19 cellular contexts compared by ENCODE assay signal in the genomic region with DNA sequence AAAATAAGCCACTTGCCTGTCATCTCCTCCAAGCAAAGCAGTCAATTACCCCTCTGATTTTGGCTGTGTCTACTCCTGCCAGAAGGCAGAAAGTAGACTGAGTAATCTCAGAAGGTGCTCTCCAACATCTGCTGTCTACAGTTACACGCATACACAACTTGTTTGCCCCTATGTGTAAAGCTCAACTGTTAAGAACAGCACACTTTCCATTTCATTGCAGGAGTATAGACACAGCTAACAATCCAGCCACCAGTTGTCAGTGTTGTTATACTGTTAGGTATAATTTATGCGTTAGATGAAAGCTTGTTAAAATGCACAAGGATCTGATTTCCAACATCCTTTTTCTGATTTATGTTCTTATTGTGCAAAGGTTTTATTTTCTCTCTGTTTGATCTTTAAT.
DNase-seq lines count a peak whose midpoint lies in the region; ATAC-seq and TF ChIP-seq lines count a peak whose summit lies in the region.
"Had no signal": no experiment of that assay in that cellular context is flagged by ENCODE, and none has a peak within 500 bp of the region (broad histone marks: within the 10 kb centered on the region; RNA-seq: fewer than 3 reads in every experiment).

No MANE protein-coding gene starts in this region.

- H3K4me1 ChIP-seq in upper lobe of left lung: no peaks in the 10 kb centered on the region
- H3K4me1 ChIP-seq: body of pancreas, prostate gland, tibial artery had no signal

- H3K27ac Mint-ChIP-seq in CD4-positive, alpha-beta T cell: peak overlapping the region; percentile 90
- H3K27ac Mint-ChIP-seq in T-cell (peak overlapping the region; percentile 91 to 95), immature natural killer cell (peak overlapping the region; percentile 58 to 91 (median 84))

- H3K4me3 ChIP-seq in upper lobe of left lung: no peak overlapping the region
- H3K4me3 ChIP-seq: body of pancreas, prostate gland, tibial artery had no signal

- H3K27ac ChIP-seq in CD4-positive, alpha-beta T cell (ENCODE audit: low read depth, low read length): peak overlapping the region; percentile 16
- H3K27ac ChIP-seq in upper lobe of left lung: no peak overlapping the region
- H3K27ac ChIP-seq: 22Rv1, body of pancreas, epithelial cell of prostate, prostate gland, tibial artery had no signal

- no peaks in the 10 kb centered on the region for H3K27me3 Mint-ChIP-seq in CD4-positive, alpha-beta T cell
- H3K27me3 Mint-ChIP-seq in T-cell (no peaks in the 10 kb centered on the region), immature natural killer cell (ENCODE audit: low read depth in 3 of 3) (peaks cover 4 to 17% (median 11%) of the 10 kb centered on the region in 3 donors)

- WGBS in upper lobe of left lung, 2 donors: 58 to 84% methylated on average over 2 of the region's 2 CpGs

- H3K9me3 ChIP-seq in CD4-positive, alpha-beta T cell (ENCODE audit: control insufficient read depth, low read length): no peaks in the 10 kb centered on the region
- H3K9me3 ChIP-seq in upper lobe of left lung: no peaks in the 10 kb centered on the region
- H3K9me3 ChIP-seq: body of pancreas, prostate gland, tibial artery had no signal

- peak; percentile 24 for TF ChIP-seq CTCF in CD4-positive, alpha-beta T cell (IDR thresholded peaks at IDR 0.05)
- no peak for TF ChIP-seq CTCF in upper lobe of left lung (IDR thresholded peaks at IDR 0.05)

- POLR2A ChIA-PET in CD4-positive, alpha-beta T cell (lab: Charles Lee): interaction anchor here (0.8 to 1.4 kb wide), 2 partner anchors 89 to 148 kb away, joined by 4 to 5 read pairs; a partner anchor contains a TSS
- POLR2A ChIA-PET in T-cell (lab: Charles Lee): interaction anchor here (0.7 to 0.9 kb wide), 2 partner anchors 12 to 83 kb away, joined by 3 to 8 read pairs; no protein-coding TSS in a partner anchor

- CTCF ChIA-PET in CD4-positive, alpha-beta T cell (lab: Charles Lee): no interaction called here
- CTCF ChIA-PET in T-cell (lab: Charles Lee): interaction anchor here (0.6 to 1.9 kb wide), 12 partner anchors 9 to 652 kb away, joined by 3 to 13 read pairs (median 4); a partner anchor contains a TSS

- H3K9me3 Mint-ChIP-seq in CD4-positive, alpha-beta T cell: no peaks in the 10 kb centered on the region
- no peaks in the 10 kb centered on the region for H3K9me3 Mint-ChIP-seq in T-cell
- H3K9me3 Mint-ChIP-seq in immature natural killer cell: no peaks in the 10 kb centered on the region

- DNase-seq in DMS 273 (lab: John Stamatoyannopoulos, UW; ENCODE audit: unreplicated experiment) (peak; percentile 16), DMS 273 treated with DMSO at 0.1 percent for 48 hours (lab: John Stamatoyannopoulos, UW) (no peak), T-cell (no peak), immature natural killer cell (peak in 1 of 3 donors; percentile 21), upper lobe of left lung (no peak)
- no peak for DNase-seq in CD4-positive, alpha-beta T cell
- DNase-seq in stimulated activated naive CD4-positive, alpha-beta T cell treated with Interleukin-2 at 50 U/mL for 16 hours (lab: John Stamatoyannopoulos, UW): no peak
- DNase-seq: body of pancreas, C1 segment of cervical spinal cord, cortex of kidney, DND-41, NCI-H748 treated with DMSO at 0.1 percent for 48 hours, RPMI8226, small intestine, tibial artery had no signal

- no peak for TF ChIP-seq POLR2A in upper lobe of left lung (IDR thresholded peaks at IDR 0.05)

- ATAC-seq in CD4-positive, alpha-beta T cell (ENCODE audit: poor library complexity): no peak
- ATAC-seq in T-cell (replicated peaks in 1 of 4) (no peak), upper lobe of left lung (ENCODE audit: low FRiP score in 2 of 2) (no peak), HG03159 (IDR thresholded peaks at IDR 0.05; ENCODE audit: unreplicated experiment) (no peak)
- ATAC-seq: body of pancreas had no signal

- no peaks in the 10 kb centered on the region for H3K27me3 ChIP-seq in CD4-positive, alpha-beta T cell (ENCODE audit: control insufficient read depth, insufficient read depth, low read length)
- H3K27me3 ChIP-seq in upper lobe of left lung: no peaks in the 10 kb centered on the region
- H3K27me3 ChIP-seq: body of pancreas, tibial artery had no signal

- peak overlapping the region; percentile 30 for H3K4me3 Mint-ChIP-seq in CD4-positive, alpha-beta T cell
- peak overlapping the region in 1 of 3 donors; percentile 64 for H3K4me3 Mint-ChIP-seq in T-cell
- peak overlapping the region; percentile 41 to 59 (median 49) for H3K4me3 Mint-ChIP-seq in immature natural killer cell

- peaks cover 40% of the 10 kb centered on the region for H3K36me3 Mint-ChIP-seq in CD4-positive, alpha-beta T cell (ENCODE audit: low read depth)
- H3K36me3 Mint-ChIP-seq in T-cell (peaks cover 32% of the 10 kb centered on the region), immature natural killer cell (peaks cover 17 to 41% (median 22%) of the 10 kb centered on the region in 3 donors)

- peaks cover 94% of the 10 kb centered on the region for H3K4me1 Mint-ChIP-seq in CD4-positive, alpha-beta T cell (ENCODE audit: low read depth)
- H3K4me1 Mint-ChIP-seq in T-cell (peaks cover 92 to 99% (median 94%) of the 10 kb centered on the region in 3 donors), immature natural killer cell (peaks cover 96 to 99% of the 10 kb centered on the region in 2 donors)

- H3K36me3 ChIP-seq in upper lobe of left lung: no peaks in the 10 kb centered on the region
- H3K36me3 ChIP-seq: prostate gland had no signal

- no peak for TF ChIP-seq EP300 in upper lobe of left lung (IDR thresholded peaks at IDR 0.05)

- intact Hi-C loops in CD4-positive, alpha-beta T cell (cut with DNase I, micrococcal nuclease): loop anchor here in 1 of 2 experiments (1.0 to 10.0 kb wide), 2 partner anchors 100 to 148 kb away; no protein-coding TSS in a partner anchor
